ENCODE assay signal across 30 cellular contexts in the genomic region with DNA sequence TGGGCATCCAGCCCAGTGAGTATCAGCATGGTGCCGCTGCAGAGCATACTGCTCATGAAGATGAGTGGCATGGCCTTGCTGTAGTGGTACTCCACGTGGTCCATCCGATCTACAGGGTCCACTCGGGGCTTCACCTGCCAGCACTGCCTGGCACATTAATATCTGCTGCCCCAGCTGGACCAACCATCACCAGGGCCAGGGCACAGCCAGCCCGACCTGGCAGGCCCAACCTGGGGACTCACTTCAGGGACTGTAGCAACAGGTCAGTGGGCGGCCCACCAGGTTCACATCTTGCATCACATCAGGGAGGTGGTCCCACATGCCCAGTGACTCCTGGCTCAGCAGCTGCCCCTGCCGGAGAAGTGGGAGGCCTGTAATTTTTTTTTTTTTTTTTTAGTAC.
"Had no signal": no experiment of that assay in that cellular context is flagged by ENCODE, and none has a peak within 500 bp of the region (broad histone marks: within the 10 kb centered on the region; RNA-seq: fewer than 3 reads in every experiment).

No MANE protein-coding gene starts in this region.

- H3K27me3 ChIP-seq: adrenal gland, body of pancreas, colonic mucosa had no signal

- H3K4me3 Mint-ChIP-seq: activated B cell treated with CpG ODN at 0.5 μM for 24 hours; activated CD8-positive, alpha-beta T cell treated with anti-CD3 and anti-CD28 coated beads for 36 hours; activated naive CD4-positive, alpha-beta T cell treated with anti-CD3 and anti-CD28 coated beads for 36 hours; activated naive CD4-positive, alpha-beta T cell treated with anti-CD3 and anti-CD28 coated beads, Interleukin-2, amount 50 U/mL, for 24 hours; activated naive CD8-positive, alpha-beta T cell treated with anti-CD3 and anti-CD28 coated beads for 36 hours; activated naive CD8-positive, alpha-beta T cell treated with anti-CD3 and anti-CD28 coated beads, Interleukin-2, amount 50 U/mL, for 24 hours; activated T-cell treated with anti-CD3 and anti-CD28 coated beads, Interleukin-2, amount 50 U/mL, for 4 hours; activated T-helper 1 cell treated with anti-CD3 and anti-CD28 coated beads, Interleukin-12 subunit alpha, Interleukin-12 subunit beta, Interleukin-2, Interleukin-4 antibody, amounts not matched to agents 30 ng/mL and 10 ng/mL and 1 ng/mL, durations not matched to agents 14 hours and 24 hours and 36 hours; T-helper 17 cell; T-helper 2 cell treated with Interferon-gamma antibody and Interleukin-4, amounts not matched to agents 5 μg/mL and 100 μg/mL, for 36 hours had no signal

- H3K4me1 Mint-ChIP-seq: activated B cell treated with CpG ODN at 0.5 μM for 24 hours; activated naive CD4-positive, alpha-beta T cell treated with anti-CD3 and anti-CD28 coated beads, Interleukin-2, amount 50 U/mL, for 24 hours had no signal

- H3K9me3 ChIP-seq: adrenal gland, body of pancreas, colonic mucosa had no signal

- H3K4me3 ChIP-seq: adrenal gland, body of pancreas, colonic mucosa had no signal

- ATAC-seq: activated CD4-positive, CD25-positive, alpha-beta regulatory T cell treated with anti-CD3 and anti-CD28 coated beads, Interleukin-2, amount 50 U/mL, for 24 hours; activated CD8-positive, alpha-beta T cell treated with anti-CD3 and anti-CD28 coated beads for 36 hours; activated naive CD8-positive, alpha-beta T cell treated with anti-CD3 and anti-CD28 coated beads, Interleukin-2, amount 50 U/mL, for 24 hours; activated T-cell treated with anti-CD3 and anti-CD28 coated beads, Interleukin-2, amount 50 U/mL, for 4 hours; body of pancreas; T-helper 17 cell had no signal

- H3K27ac Mint-ChIP-seq: activated B cell treated with CpG ODN at 0.5 μM for 24 hours; activated CD8-positive, alpha-beta T cell treated with anti-CD3 and anti-CD28 coated beads for 36 hours; activated naive CD4-positive, alpha-beta T cell treated with anti-CD3 and anti-CD28 coated beads for 36 hours; activated naive CD4-positive, alpha-beta T cell treated with anti-CD3 and anti-CD28 coated beads, Interleukin-2, amount 50 U/mL, for 24 hours; activated naive CD8-positive, alpha-beta T cell treated with anti-CD3 and anti-CD28 coated beads, Interleukin-2, amount 50 U/mL, for 24 hours; activated T-helper 1 cell treated with anti-CD3 and anti-CD28 coated beads, Interleukin-12 subunit alpha, Interleukin-12 subunit beta, Interleukin-2, Interleukin-4 antibody, amounts not matched to agents 30 ng/mL and 10 ng/mL and 1 ng/mL, durations not matched to agents 14 hours and 24 hours and 36 hours; activated T-helper 2 cell treated with anti-CD3 and anti-CD28 coated beads, Interferon-gamma antibody, Interleukin-2, Interleukin-4, amounts not matched to agents 10 μg/mL and 5 μg/mL and 100 μg/mL, durations not matched to agents 14 hours and 24 hours and 36 hours; T-helper 17 cell; T-helper 2 cell treated with Interferon-gamma antibody and Interleukin-4, amounts not matched to agents 5 μg/mL and 100 μg/mL, for 36 hours had no signal

- H3K36me3 ChIP-seq: adrenal gland, colonic mucosa, WERI-Rb-1 had no signal

- H3K4me1 ChIP-seq: adrenal gland, body of pancreas, colonic mucosa had no signal

- DNase-seq: activated B cell treated with CpG ODN at 0.5 μM for 24 hours; activated CD4-positive, alpha-beta T cell treated with anti-CD3 and anti-CD28 coated beads for 48 hours; activated CD4-positive, alpha-beta T cell treated with anti-CD3 and anti-CD28 coated beads, Interleukin-2, amount 50 U/mL, for 1 hour; activated CD4-positive, alpha-beta T cell treated with anti-CD3 and anti-CD28 coated beads, Interleukin-2, amount 50 U/mL, for 48 hours; activated CD8-positive, alpha-beta memory T cell treated with anti-CD3 and anti-CD28 coated beads for 24 hours; activated CD8-positive, alpha-beta T cell treated with anti-CD3 and anti-CD28 coated beads for 36 hours; activated effector memory CD4-positive, alpha-beta T cell treated with anti-CD3 and anti-CD28 coated beads, Interleukin-2, amount 50 U/mL, for 16 hours; activated naive CD4-positive, alpha-beta T cell treated with anti-CD3 and anti-CD28 coated beads for 36 hours; activated naive CD8-positive, alpha-beta T cell treated with anti-CD3 and anti-CD28 coated beads for 36 hours; activated naive CD8-positive, alpha-beta T cell treated with anti-CD3 and anti-CD28 coated beads, Interleukin-2, amount 50 U/mL, for 24 hours; activated T-cell treated with anti-CD3 and anti-CD28 coated beads, Interleukin-2, amount 50 U/mL, for 4 hours; adrenal gland; amygdala; aorta; body of pancreas; central memory CD4-positive, alpha-beta T cell; cerebellar nuclear complex; colonic mucosa; effector CD8-positive, alpha-beta T cell; foreskin fibroblast; T-helper 1 cell; T-helper 17 cell; T1000; WERI-Rb-1 had no signal

- H3K27ac ChIP-seq: adrenal gland, body of pancreas, colonic mucosa, epithelial cell of prostate, WERI-Rb-1 had no signal

- H3K27me3 Mint-ChIP-seq: activated B cell treated with CpG ODN at 0.5 μM for 24 hours; activated CD8-positive, alpha-beta T cell treated with anti-CD3 and anti-CD28 coated beads for 36 hours; activated naive CD4-positive, alpha-beta T cell treated with anti-CD3 and anti-CD28 coated beads, Interleukin-2, amount 50 U/mL, for 24 hours; activated naive CD8-positive, alpha-beta T cell treated with anti-CD3 and anti-CD28 coated beads for 36 hours; activated naive CD8-positive, alpha-beta T cell treated with anti-CD3 and anti-CD28 coated beads, Interleukin-2, amount 50 U/mL, for 24 hours; T-helper 17 cell had no signal
